In the genomic region with DNA sequence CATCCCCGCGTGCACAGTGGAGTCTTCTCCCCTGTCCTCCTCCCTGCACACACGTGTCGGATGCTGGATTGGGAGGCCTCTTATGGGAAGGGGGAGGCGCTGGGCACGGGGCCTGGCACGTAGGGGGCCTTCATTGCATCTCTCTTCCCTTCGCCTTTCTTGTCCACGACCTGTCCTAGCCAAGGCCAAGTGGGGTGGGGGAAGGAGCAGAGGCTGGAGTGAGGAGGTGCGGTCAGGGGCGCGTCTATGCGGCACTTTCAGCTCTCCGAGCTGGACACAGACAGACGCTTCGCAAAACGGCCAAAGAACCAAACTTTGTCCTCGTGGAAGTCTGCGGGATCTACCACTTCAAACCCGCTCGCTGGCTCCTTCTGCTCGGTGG, we compare ENCODE assay signal across 20 cellular contexts. TPM values are rescaled to one million over a fixed set of nuclear protein-coding genes. Genes with fewer than 3 reads are reported as not detected.
DNase-seq lines count a peak whose midpoint lies in the region; ATAC-seq and TF ChIP-seq lines count a peak whose summit lies in the region.
"Had no signal": no experiment of that assay in that cellular context is flagged by ENCODE, and none has a peak within 500 bp of the region (broad histone marks: within the 10 kb centered on the region; RNA-seq: fewer than 3 reads in every experiment).

No MANE protein-coding gene starts in this region.

- no peak overlapping the region for H3K27ac ChIP-seq in lower lobe of right lung
- H3K27ac ChIP-seq in CD4-positive, alpha-beta T cell (ENCODE audit: low read depth, low read length): no peak overlapping the region
- H3K27ac ChIP-seq: foreskin keratinocyte, Peyer's patch, VCaP had no signal

- H3K36me3 ChIP-seq in H7 (replicated peaks; ENCODE audit: control insufficient read depth, insufficient read depth, low read length) (peaks cover 4% of the 10 kb centered on the region; the same call in 1 of the 2 replicates), lower lobe of right lung (no peaks in the 10 kb centered on the region)
- H3K36me3 ChIP-seq: Peyer's patch had no signal

- H3K9me3 ChIP-seq in lower lobe of right lung: peaks cover 8% of the 10 kb centered on the region
- H3K9me3 ChIP-seq in CD4-positive, alpha-beta T cell (ENCODE audit: control insufficient read depth, low read length): no peaks in the 10 kb centered on the region

- ATAC-seq in WTC11 (peak; percentile 10; the same call in 1 of the 2 replicates), lower lobe of right lung (peak in 1 of 2 donors; percentile 1), sciatic nerve (no peak), GM21786 (IDR thresholded peaks at IDR 0.05; ENCODE audit: unreplicated experiment) (no peak)
- no peak for ATAC-seq in CD4-positive, alpha-beta T cell (ENCODE audit: poor library complexity)
- ATAC-seq: K562 had no signal

- POLR2A ChIA-PET in WTC11 (lab: Charles Lee): interaction anchor here (1.3 kb wide), 1 partner anchor 32 kb away, joined by 4 read pairs; no protein-coding TSS in a partner anchor
- POLR2A ChIA-PET in CD4-positive, alpha-beta T cell (lab: Charles Lee): no interaction called here

- H3K9me3 Mint-ChIP-seq in WTC11: peaks cover 5% of the 10 kb centered on the region
- H3K9me3 Mint-ChIP-seq in CD4-positive, alpha-beta T cell: peaks cover 3% of the 10 kb centered on the region
- H3K9me3 Mint-ChIP-seq: activated naive CD8-positive, alpha-beta T cell treated with anti-CD3 and anti-CD28 coated beads, Interleukin-2, amount 10 ng/mL, durations not matched to agents 7 days and 5 days had no signal

- no peak for TF ChIP-seq CTCF in WTC11 (IDR thresholded peaks at IDR 0.05)
- no peak for TF ChIP-seq CTCF in lower lobe of right lung (IDR thresholded peaks at IDR 0.05)
- TF ChIP-seq CTCF in CD4-positive, alpha-beta T cell (IDR thresholded peaks at IDR 0.05): no peak

- H3K27me3 Mint-ChIP-seq in WTC11 (ENCODE audit: low read depth): peaks cover 76% of the 10 kb centered on the region
- peaks cover 60% of the 10 kb centered on the region for H3K27me3 Mint-ChIP-seq in CD4-positive, alpha-beta T cell

- no peak overlapping the region for H3K27ac Mint-ChIP-seq in WTC11
- no peak overlapping the region for H3K27ac Mint-ChIP-seq in CD4-positive, alpha-beta T cell
- H3K27ac Mint-ChIP-seq: activated naive CD8-positive, alpha-beta T cell treated with anti-CD3 and anti-CD28 coated beads, Interleukin-2, amount 10 ng/mL, durations not matched to agents 7 days and 5 days; CD4-positive, CD25-positive, alpha-beta regulatory T cell had no signal

- peaks cover 30% of the 10 kb centered on the region for H3K4me1 ChIP-seq in lower lobe of right lung
- H3K4me1 ChIP-seq: foreskin keratinocyte had no signal

- H3K4me3 Mint-ChIP-seq in WTC11: peak overlapping the region; percentile 77
- no peak overlapping the region for H3K4me3 Mint-ChIP-seq in CD4-positive, alpha-beta T cell

- peaks cover 14% of the 10 kb centered on the region for H3K36me3 Mint-ChIP-seq in WTC11
- H3K36me3 Mint-ChIP-seq in CD4-positive, alpha-beta T cell (ENCODE audit: low read depth): no peaks in the 10 kb centered on the region
- H3K36me3 Mint-ChIP-seq: CD4-positive, CD25-positive, alpha-beta regulatory T cell had no signal

- CTCF ChIA-PET in WTC11 (lab: Charles Lee): interaction anchor here (1.2 to 1.9 kb wide), 3 partner anchors 17 to 494 kb away, joined by 4 to 6 read pairs (median 4); no protein-coding TSS in a partner anchor
- CTCF ChIA-PET in CD4-positive, alpha-beta T cell (lab: Charles Lee): no interaction called here

- DNase-seq in H7 (peak; percentile 73), WTC11 (ENCODE audit: low spot score) (no peak), lower lobe of right lung (peak; percentile 20), sciatic nerve (ENCODE audit: low spot score) (peak; percentile 12), H4 (ENCODE audit: low spot score) (no peak), glomerular visceral epithelial cell (ENCODE audit: extremely low spot score) (no peak)
- no peak for DNase-seq in CD4-positive, alpha-beta T cell
- DNase-seq: activated CD8-positive, alpha-beta memory T cell treated with anti-CD3 and anti-CD28 coated beads, Interleukin-2, amount 50 U/mL, for 4 hours; central memory CD4-positive, alpha-beta T cell; foreskin keratinocyte; kidney glomerular epithelial cell; NCI-H1417 treated with DMSO at 0.1 percent for 48 hours; stimulated activated CD4-positive, alpha-beta T cell treated with anti-CD3 and anti-CD28 coated beads, Interleukin-4, amount 100 ng/mL, for 24 hours had no signal

- intact Hi-C loops in lower lobe of right lung (cut with DNase I) (no loop called here), sciatic nerve (cut with DNase I) (no loop called here)
- intact Hi-C loops in CD4-positive, alpha-beta T cell (cut with DNase I, micrococcal nuclease): no loop called here

- peaks cover 39% of the 10 kb centered on the region for H3K4me1 Mint-ChIP-seq in WTC11
- H3K4me1 Mint-ChIP-seq in CD4-positive, alpha-beta T cell (ENCODE audit: low read depth): peaks cover 10% of the 10 kb centered on the region

- H3K27me3 ChIP-seq in H7 (ENCODE audit: control insufficient read depth, insufficient read depth, low read length) (peaks cover 49% of the 10 kb centered on the region), lower lobe of right lung (ENCODE audit: low read depth) (peaks cover 64% of the 10 kb centered on the region)
- peaks cover 47% of the 10 kb centered on the region for H3K27me3 ChIP-seq in CD4-positive, alpha-beta T cell (ENCODE audit: control insufficient read depth, insufficient read depth, low read length)

- H3K4me3 ChIP-seq in H7 (ENCODE audit: insufficient read depth, low read depth, low read length) (peak overlapping the region; percentile 62), lower lobe of right lung (peak overlapping the region; percentile 40)
- H3K4me3 ChIP-seq: K562 had no signal

TF ChIP-seq in WTC11, 78 proteins besides CTCF, POLR2A, EP300 and RAD21 (continues in another document):
- TF ChIP-seq KAT7 (CRISPR knock-in tag; IDR thresholded peaks at IDR 0.05; ENCODE audit: borderline replicate concordance): no peak
- TF ChIP-seq, protein P1, sequence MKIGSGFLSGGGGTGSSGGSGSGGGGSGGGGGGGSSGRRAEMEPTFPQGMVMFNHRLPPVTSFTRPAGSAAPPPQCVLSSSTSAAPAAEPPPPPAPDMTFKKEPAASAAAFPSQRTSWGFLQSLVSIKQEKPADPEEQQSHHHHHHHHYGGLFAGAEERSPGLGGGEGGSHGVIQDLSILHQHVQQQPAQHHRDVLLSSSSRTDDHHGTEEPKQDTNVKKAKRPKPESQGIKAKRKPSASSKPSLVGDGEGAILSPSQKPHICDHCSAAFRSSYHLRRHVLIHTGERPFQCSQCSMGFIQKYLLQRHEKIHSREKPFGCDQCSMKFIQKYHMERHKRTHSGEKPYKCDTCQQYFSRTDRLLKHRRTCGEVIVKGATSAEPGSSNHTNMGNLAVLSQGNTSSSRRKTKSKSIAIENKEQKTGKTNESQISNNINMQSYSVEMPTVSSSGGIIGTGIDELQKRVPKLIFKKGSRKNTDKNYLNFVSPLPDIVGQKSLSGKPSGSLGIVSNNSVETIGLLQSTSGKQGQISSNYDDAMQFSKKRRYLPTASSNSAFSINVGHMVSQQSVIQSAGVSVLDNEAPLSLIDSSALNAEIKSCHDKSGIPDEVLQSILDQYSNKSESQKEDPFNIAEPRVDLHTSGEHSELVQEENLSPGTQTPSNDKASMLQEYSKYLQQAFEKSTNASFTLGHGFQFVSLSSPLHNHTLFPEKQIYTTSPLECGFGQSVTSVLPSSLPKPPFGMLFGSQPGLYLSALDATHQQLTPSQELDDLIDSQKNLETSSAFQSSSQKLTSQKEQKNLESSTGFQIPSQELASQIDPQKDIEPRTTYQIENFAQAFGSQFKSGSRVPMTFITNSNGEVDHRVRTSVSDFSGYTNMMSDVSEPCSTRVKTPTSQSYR (CRISPR knock-in tag; IDR thresholded peaks at IDR 0.05): peak; percentile 51; the same call in 1 of the 2 replicates

RNA-seq across cellular contexts. Expression of a gene that starts 13.4 kb away (rescaled TPM):
- total RNA-seq in H7 (2014; rRNA removed; shearing (Covaris generic)): 0.21 and 0.89 TPM in 2 replicates
- total RNA-seq in WTC11 (2021) (0.94 to 1.3 TPM (median 1.2 TPM) in 3 replicates), lower lobe of right lung (0.53 TPM), sciatic nerve (not detected)
- total RNA-seq in CD4-positive, alpha-beta T cell: not detected
- total RNA-seq in H4 (2014; rRNA removed; shearing (Covaris generic)): not detected in 2 replicates
- total RNA-seq: activated naive CD8-positive, alpha-beta T cell treated with anti-CD3 and anti-CD28 coated beads, Interleukin-2, amount 10 ng/mL, durations not matched to agents 7 days and 5 days; CD4-positive, CD25-positive, alpha-beta regulatory T cell; foreskin keratinocyte; K562; Peyer's patch; urinary bladder had no signal

RNA-seq across cellular contexts. Expression of a gene that starts 35.9 kb away (rescaled TPM):
- total RNA-seq in H7 (2014; rRNA removed; shearing (Covaris generic)): 0.10 TPM in 1 of 2 replicates, not detected in the other
- total RNA-seq in WTC11 (2021) (not detected in 3 replicates), lower lobe of right lung (not detected), sciatic nerve (not detected)
- not detected for total RNA-seq in CD4-positive, alpha-beta T cell
- not detected in 2 replicates for total RNA-seq in H4 (2014; rRNA removed; shearing (Covaris generic))
- total RNA-seq: activated naive CD8-positive, alpha-beta T cell treated with anti-CD3 and anti-CD28 coated beads, Interleukin-2, amount 10 ng/mL, durations not matched to agents 7 days and 5 days; CD4-positive, CD25-positive, alpha-beta regulatory T cell; foreskin keratinocyte; K562; urinary bladder had no signal

RNA-seq across cellular contexts. Expression of a gene that starts 41.5 kb away (rescaled TPM):
- total RNA-seq in H7 (2014; rRNA removed; shearing (Covaris generic)): 0.15 and 0.69 TPM in 2 replicates
- total RNA-seq in WTC11 (2021) (0.14 to 0.20 TPM (median 0.14 TPM) in 3 replicates), lower lobe of right lung (6.0 TPM), sciatic nerve (not detected)
- not detected for total RNA-seq in CD4-positive, alpha-beta T cell
- 1.4 and 1.5 TPM in 2 replicates for total RNA-seq in H4 (2014; rRNA removed; shearing (Covaris generic))
- total RNA-seq: activated naive CD8-positive, alpha-beta T cell treated with anti-CD3 and anti-CD28 coated beads, Interleukin-2, amount 10 ng/mL, durations not matched to agents 7 days and 5 days; CD4-positive, CD25-positive, alpha-beta regulatory T cell; foreskin keratinocyte; K562; Peyer's patch; urinary bladder had no signal

Comparison
In these comparisons a context has a peak if more than half of its experiments do, and no peak if none do; other contexts are left out.
1. DNase-seq: peak in H7 (single experiment), lower lobe of right lung (single experiment) and sciatic nerve (single experiment); none in WTC11 (single experiment), CD4-positive, alpha-beta T cell (0 of 10), H4 (single experiment) and glomerular visceral epithelial cell (single experiment).